Comparison of ENCODE assay signal across 1 cellular context in genomic region chr3:157136647-157137387, GRCh38.
TF ChIP-seq lines count a peak whose summit lies in the region.

No MANE protein-coding gene starts in this region.

TF ChIP-seq in HepG2, 621 proteins besides CTCF, POLR2A, EP300 and RAD21 (continued from another document and continues in another):
- TF ChIP-seq NFAT5 (CRISPR knock-in tag; IDR thresholded peaks at IDR 0.05) (no peak), SAP130 (CRISPR knock-in tag; IDR thresholded peaks at IDR 0.05; ENCODE audit: low read depth) (peak; percentile 91), TAF1 (CRISPR knock-in tag; IDR thresholded peaks at IDR 0.05) (peak; percentile 50; the same call in 1 of the 2 replicates), ZFY (CRISPR knock-in tag; IDR thresholded peaks at IDR 0.05) (peak; percentile 42; the same call in 1 of the 2 replicates), CEBPG (CRISPR knock-in tag; IDR thresholded peaks at IDR 0.05) (peak; percentile 93), ZNF136 (CRISPR knock-in tag; IDR thresholded peaks at IDR 0.05; ENCODE audit: low read depth) (no peak), ZNF530 (CRISPR knock-in tag; IDR thresholded peaks at IDR 0.05; ENCODE audit: low read depth) (no peak), CBX5 (CRISPR knock-in tag; IDR thresholded peaks at IDR 0.05; ENCODE audit: borderline replicate concordance) (no peak; the same call in 1 of the 2 replicates), HCFC1 (IDR thresholded peaks at IDR 0.05; ENCODE audit: low read depth, low read length) (0 out of 2 replicates have a peak, but pooled peaks have one; percentile 9), RBAK (CRISPR knock-in tag; IDR thresholded peaks at IDR 0.05) (no peak), DMTF1 (CRISPR knock-in tag; IDR thresholded peaks at IDR 0.05) (no peak), MZF1 (CRISPR knock-in tag; IDR thresholded peaks at IDR 0.05; ENCODE audit: borderline replicate concordance) (no peak), REXO4 (CRISPR knock-in tag; IDR thresholded peaks at IDR 0.05; ENCODE audit: borderline replicate concordance) (no peak), SNAPC2 (CRISPR knock-in tag; IDR thresholded peaks at IDR 0.05) (0 out of 2 replicates have a peak, but pooled peaks have one; percentile 33), STAT5B (CRISPR knock-in tag; IDR thresholded peaks at IDR 0.05) (no peak), CREBL2 (CRISPR knock-in tag; IDR thresholded peaks at IDR 0.05; ENCODE audit: borderline replicate concordance) (no peak), ZFP82 (CRISPR knock-in tag; IDR thresholded peaks at IDR 0.05; ENCODE audit: borderline replicate concordance) (no peak), TIGD3 (CRISPR knock-in tag; IDR thresholded peaks at IDR 0.05; ENCODE audit: borderline replicate concordance) (peak; percentile 49; the same call in 1 of the 2 replicates), ARNT2 (CRISPR knock-in tag; IDR thresholded peaks at IDR 0.05; ENCODE audit: low read depth) (peak; percentile 36; the same call in 1 of the 2 replicates), HINFP (CRISPR knock-in tag; IDR thresholded peaks at IDR 0.05; ENCODE audit: low read depth) (peak; percentile 72; the same call in 1 of the 2 replicates), DPF2 (CRISPR knock-in tag; IDR thresholded peaks at IDR 0.05; ENCODE audit: borderline replicate concordance, low read depth) (peak; percentile 63), ZNF558 (CRISPR knock-in tag; IDR thresholded peaks at IDR 0.05; ENCODE audit: borderline replicate concordance) (peak; percentile 45; the same call in 1 of the 2 replicates), DZIP1 (CRISPR knock-in tag; IDR thresholded peaks at IDR 0.05) (no peak), ZNF296 (CRISPR knock-in tag; conservative IDR thresholded peaks at IDR 0.05) (no peak; the same call in 1 of the 2 replicates), PAWR (CRISPR knock-in tag; IDR thresholded peaks at IDR 0.05; ENCODE audit: borderline replicate concordance) (no peak), NFRKB (IDR thresholded peaks at IDR 0.05) (no peak), GATAD2A (CRISPR knock-in tag; IDR thresholded peaks at IDR 0.05) (peak; percentile 82), CREM (IDR thresholded peaks at IDR 0.05) (peak; percentile 55), CREM (CRISPR knock-in tag; IDR thresholded peaks at IDR 0.05) (no peak), THYN1 (CRISPR knock-in tag; IDR thresholded peaks at IDR 0.05; ENCODE audit: borderline replicate concordance, low read depth) (no peak), CHD2 (IDR thresholded peaks at IDR 0.05; ENCODE audit: low read depth, low read length) (no peak), EED (CRISPR knock-in tag; IDR thresholded peaks at IDR 0.05) (no peak), ZNF235 (CRISPR knock-in tag; IDR thresholded peaks at IDR 0.05; ENCODE audit: borderline replicate concordance) (no peak), YY1 (IDR thresholded peaks at IDR 0.05; ENCODE audit: insufficient read depth, insufficient replicate concordance, low read depth, low read length) (no peak), GATAD1 (CRISPR knock-in tag; IDR thresholded peaks at IDR 0.05) (0 out of 2 replicates have a peak, but pooled peaks have one; percentile 51), HNRNPUL1 (IDR thresholded peaks at IDR 0.05; ENCODE audit: low read depth, low read length) (no peak), GMEB1 (CRISPR knock-in tag; IDR thresholded peaks at IDR 0.05; ENCODE audit: borderline replicate concordance) (no peak), POLR2AphosphoS5 (IDR thresholded peaks at IDR 0.05; ENCODE audit: low read depth, low read length) (peak; percentile 55), ZFAT (CRISPR knock-in tag; conservative IDR thresholded peaks at IDR 0.05) (no peak), GPBP1L1 (CRISPR knock-in tag; IDR thresholded peaks at IDR 0.05) (no peak), ZNF280B (CRISPR knock-in tag; IDR thresholded peaks at IDR 0.05; ENCODE audit: borderline replicate concordance) (no peak), ATF4 (CRISPR knock-in tag; IDR thresholded peaks at IDR 0.05) (peak in 1 of 2 experiments; percentile 76; a peak in 2 of 4 replicates), ZFP41 (CRISPR knock-in tag; IDR thresholded peaks at IDR 0.05; ENCODE audit: borderline replicate concordance) (no peak), ZNF629 (CRISPR knock-in tag; conservative IDR thresholded peaks at IDR 0.05) (0 out of 2 replicates have a peak, but pooled peaks have one; percentile 66)
